ENCODE assay signal across 26 cellular contexts in the genomic region with DNA sequence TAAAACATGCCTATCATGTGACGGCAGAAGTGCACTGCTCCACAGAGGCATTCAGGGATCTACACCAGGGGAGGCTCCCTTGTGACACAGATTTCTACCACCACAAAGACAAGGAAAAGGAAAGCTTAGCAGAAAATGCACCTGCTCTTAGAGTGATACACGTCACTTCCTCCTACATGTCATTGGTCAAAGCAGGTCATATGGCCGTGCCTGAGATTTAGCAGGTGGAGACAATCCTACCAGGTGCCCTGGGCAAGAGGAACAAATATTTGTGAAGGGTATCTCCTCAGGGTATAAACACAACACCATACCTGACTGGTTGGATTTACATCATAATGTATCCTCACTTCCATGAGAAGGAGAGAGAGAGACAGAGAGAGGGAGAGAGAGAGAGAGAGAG.
"Had no signal": no experiment of that assay in that cellular context is flagged by ENCODE, and none has a peak within 500 bp of the region (broad histone marks: within the 10 kb centered on the region; RNA-seq: fewer than 3 reads in every experiment).

No MANE protein-coding gene starts in this region.

- ATAC-seq: left colon; left lung; lower lobe of right lung; naive thymus-derived CD8-positive, alpha-beta T cell; right cardiac atrium; stimulated activated effector memory CD8-positive, alpha-beta T cell treated with anti-CD3 and anti-CD28 coated beads, Interleukin-12 subunit alpha, Interleukin-12 subunit beta, amount 100 ng/mL, for 72 hours; stimulated activated naive CD8-positive, alpha-beta T cell treated with anti-CD3 and anti-CD28 coated beads, Interleukin-15, amount 100 ng/mL, for 72 hours had no signal

- FAIRE-seq: islet of Langerhans, kidney, small intestine had no signal

- H3K9ac ChIP-seq: neural progenitor cell, parathyroid adenoma had no signal

- H3K4me3 ChIP-seq: left lung, lower lobe of right lung, neural progenitor cell, sigmoid colon, spleen, tibial nerve, vagina had no signal

- H3K4me1 ChIP-seq: left lung, lower lobe of right lung, sigmoid colon, spleen, tibial nerve, vagina had no signal

- H3K4me2 ChIP-seq: neural progenitor cell had no signal

- H3K36me3 ChIP-seq: left lung, lower lobe of right lung, neural progenitor cell, neutrophil, sigmoid colon, spleen, tibial nerve, vagina had no signal

- H3K27ac ChIP-seq: left lung, lower lobe of right lung, neural progenitor cell, neutrophil, parathyroid adenoma, sigmoid colon, spleen, tibial nerve, vagina had no signal

- H2AFZ ChIP-seq: neural progenitor cell, parathyroid adenoma had no signal

- DNase-seq: hypothalamus; immature natural killer cell; kidney; left colon; left lung; lower lobe of right lung; mammary epithelial cell; mesenchymal stem cell; naive thymus-derived CD8-positive, alpha-beta T cell; occipital lobe; retina; right cardiac atrium; sigmoid colon; small intestine; spleen; stimulated activated CD4-positive, alpha-beta T cell treated with anti-CD3 and anti-CD28 coated beads, Interleukin-4, amount 100 ng/mL, for 24 hours; stimulated activated naive CD4-positive, alpha-beta T cell; stimulated activated naive CD8-positive, alpha-beta T cell treated with anti-CD3 and anti-CD28 coated beads, Interleukin-15, amount 100 ng/mL, for 72 hours; substantia nigra had no signal

- H3K27me3 ChIP-seq: neural progenitor cell, neutrophil, sigmoid colon, spleen, tibial nerve, vagina had no signal

- H3K9me3 ChIP-seq: lower lobe of right lung, neutrophil, sigmoid colon, vagina had no signal
